Comparison of ENCODE assay signal across 9 cellular contexts in the genomic region with DNA sequence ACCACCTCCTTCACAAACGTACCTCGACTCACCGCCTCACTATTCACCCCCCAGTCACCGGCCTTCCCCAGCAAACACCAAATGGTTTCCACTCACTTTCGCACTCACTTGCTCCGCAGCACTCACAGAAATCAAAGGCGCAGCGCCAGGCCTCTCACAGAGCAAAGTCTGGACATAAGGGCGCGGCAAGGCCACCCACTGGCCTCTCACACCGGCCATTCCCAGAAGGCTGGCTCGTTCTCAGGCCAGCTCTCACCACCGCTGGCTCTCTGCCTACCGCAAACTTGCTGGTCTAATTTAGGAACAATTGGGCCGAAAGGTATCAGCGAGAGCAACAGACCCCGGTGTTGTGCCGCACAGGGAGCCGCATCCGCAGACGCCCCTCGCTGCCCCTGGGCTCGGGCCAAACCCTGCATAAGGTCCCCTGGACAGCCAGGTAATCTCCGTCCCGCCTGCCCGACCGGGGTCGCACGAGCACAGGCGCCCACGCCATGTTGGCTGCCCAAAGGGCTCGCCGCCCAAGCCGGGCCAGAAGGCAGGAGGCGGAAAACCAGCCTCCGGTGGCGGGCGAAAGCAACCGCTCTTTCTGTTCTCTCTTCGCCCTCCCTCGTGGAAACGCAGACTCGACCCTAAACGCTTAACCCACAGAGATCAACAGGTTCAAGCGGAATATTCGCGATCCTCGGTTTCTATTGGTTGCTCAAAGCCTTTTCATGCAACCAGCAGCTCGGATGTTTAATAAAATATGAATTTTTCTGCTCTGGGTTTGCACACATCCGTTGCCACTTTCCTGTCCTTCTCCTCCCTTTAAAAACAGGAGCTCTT. TPM values are rescaled to one million over a fixed set of nuclear protein-coding genes. Genes with fewer than 3 reads are reported as not detected.
DNase-seq lines count a peak whose midpoint lies in the region; ATAC-seq and TF ChIP-seq lines count a peak whose summit lies in the region.
"Had no signal": no experiment of that assay in that cellular context is flagged by ENCODE, and none has a peak within 500 bp of the region (broad histone marks: within the 10 kb centered on the region; RNA-seq: fewer than 3 reads in every experiment).

No MANE protein-coding gene starts in this region.

- no peak overlapping the region for H3K27ac ChIP-seq in psoas muscle

- peak overlapping the region; percentile 94 to 97 (median 94) for H3K27ac Mint-ChIP-seq in IgD-negative memory B cell

- H3K36me3 ChIP-seq in psoas muscle (ENCODE audit: insufficient read depth in 1 of 2, low read depth in 1 of 2), result no peaks in the 10 kb centered on the region

- peak in 1 of 4 donors; percentile 29 for ATAC-seq in psoas muscle

- H3K4me3 Mint-ChIP-seq in IgD-negative memory B cell, result peak overlapping the region; percentile 54 to 80 (median 76)

- H3K4me3 ChIP-seq in GM08714 (ENCODE audit: low read length) (peak overlapping the region; percentile 20), fibroblast of the aortic adventitia (ENCODE audit: low read depth, low read length) (peak overlapping the region; percentile 38), psoas muscle (peak overlapping the region; percentile 47)

- no peak for DNase-seq in fibroblast of the aortic adventitia (ENCODE audit: low read depth)
- DNase-seq in psoas muscle, result peak; percentile 19 to 59
- DNase-seq in foreskin melanocyte, result no peak
- no peak for DNase-seq in superior temporal gyrus (ENCODE audit: extremely low spot score)
- DNase-seq in activated CD4-positive, CD25-positive, alpha-beta regulatory T cell treated with anti-CD3 and anti-CD28 coated beads, Interleukin-2, amount 50 U/mL, for 72 hours, result no peak
- DNase-seq in 8988T, result no peak

- WGBS in psoas muscle, 3 donors, result 17 to 18% (median 18%) methylated on average over 50 of the region's 50 CpGs

- no peaks in the 10 kb centered on the region for H3K9me3 ChIP-seq in psoas muscle

- H3K9me3 Mint-ChIP-seq in IgD-negative memory B cell, result peaks cover 4 to 23% (median 5%) of the 10 kb centered on the region in 3 donors

- no peaks in the 10 kb centered on the region for H3K36me3 Mint-ChIP-seq in IgD-negative memory B cell

- intact Hi-C loops in psoas muscle (cut with DNase I), result loop anchor here in 1 of 2 donors (10.0 kb wide), 1 partner anchor 489 kb away; no protein-coding TSS in a partner anchor

- peaks cover 5 to 97% (median 52%) of the 10 kb centered on the region in 3 donors for H3K27me3 ChIP-seq in psoas muscle (ENCODE audit: insufficient read depth in 3 of 3, low read length in 2 of 3)

- no peak for TF ChIP-seq CTCF in fibroblast of the aortic adventitia (IDR thresholded peaks at IDR 0.05; ENCODE audit: insufficient read depth, low read length)
- no peak for TF ChIP-seq CTCF in psoas muscle (IDR thresholded peaks at IDR 0.05)

- peaks cover 63% of the 10 kb centered on the region for H3K27me3 Mint-ChIP-seq in IgD-negative memory B cell

- H3K4me1 ChIP-seq in psoas muscle, result peaks cover 10% of the 10 kb centered on the region

- H3K4me1 Mint-ChIP-seq in IgD-negative memory B cell, result peaks cover 5 to 26% (median 22%) of the 10 kb centered on the region in 3 donors

RNA-seq across cellular contexts. Expression of a gene that starts 2.9 kb away (rescaled TPM):
- polyA plus RNA-seq in IgD-negative memory B cell, result not detected
- 1.2 and 2.8 TPM in 2 replicates for total RNA-seq in fibroblast of the aortic adventitia (ENCODE audit: low replicate concordance)
- under 1 TPM in 3 of 4 donors, not detected in 1; 0.13 to 0.24 (median 0.20) TPM for total RNA-seq in psoas muscle
- under 1 TPM; 0.22 to 0.34 (median 0.30) TPM for polyA plus RNA-seq in psoas muscle
- total RNA-seq: activated CD8-positive, alpha-beta memory T cell treated with anti-CD3 and anti-CD28 coated beads for 36 hours had no signal

RNA-seq across cellular contexts. Expression of a gene that starts 6.5 kb away (rescaled TPM):
- polyA plus RNA-seq in IgD-negative memory B cell (42.3 TPM), psoas muscle (10 to 100 TPM; 12.9 to 27.2 (median 19.8) TPM)
- total RNA-seq in fibroblast of the aortic adventitia (ENCODE audit: low replicate concordance) (45.8 and 50.9 TPM in 2 replicates), psoas muscle (10 to 100 TPM; 16.1 to 26.3 (median 19.4) TPM)

Comparison
In these comparisons a context has a peak if more than half of its experiments do, and no peak if none do; other contexts are left out.
1. DNase-seq: peak in psoas muscle (2 of 2); none in fibroblast of the aortic adventitia (single experiment), foreskin melanocyte (single experiment), superior temporal gyrus (single experiment), activated CD4-positive, CD25-positive, alpha-beta regulatory T cell treated with anti-CD3 and anti-CD28 coated beads, Interleukin-2, amount 50 U/mL, for 72 hours (single experiment) and 8988T (single experiment).
2. Peak in every context shown above with its lines, with median percentiles within 50 percentile points of each other: H3K4me3 ChIP-seq.